22 cellular contexts compared by ENCODE assay signal in genomic region chr14:104845834-104846441, GRCh38.
"Had no signal": no experiment of that assay in that cellular context is flagged by ENCODE, and none has a peak within 500 bp of the region (broad histone marks: within the 10 kb centered on the region; RNA-seq: fewer than 3 reads in every experiment).

No MANE protein-coding gene starts in this region.

- H3K4me1 ChIP-seq: colonic mucosa had no signal

- H3K27me3 ChIP-seq: testis had no signal

- H3K9me3 ChIP-seq: colonic mucosa, esophagus squamous epithelium, testis, transverse colon had no signal

- H3K4me2 ChIP-seq: neural progenitor cell had no signal

- H3K27ac ChIP-seq: colonic mucosa, epithelial cell of prostate, esophagus squamous epithelium, neural progenitor cell, testis, transverse colon had no signal

- ATAC-seq: activated CD8-positive, alpha-beta T cell treated with anti-CD3 and anti-CD28 coated beads for 36 hours; activated T-cell treated with anti-CD3 and anti-CD28 coated beads, Interleukin-2, amount 50 U/mL, for 4 hours; activated T-helper 17 cell treated with anti-CD3 and anti-CD28 coated beads, Interleukin-2, amount 50 U/mL, for 72 hours; left cardiac atrium; naive thymus-derived CD8-positive, alpha-beta T cell; right cardiac atrium; stimulated activated naive CD8-positive, alpha-beta T cell treated with anti-CD3 and anti-CD28 coated beads, Interleukin-15, Interleukin-2, amounts not matched to agents 100 U/mL and 50 U/mL, for 24 hours had no signal

- H3K4me3 ChIP-seq: colonic mucosa, esophagus squamous epithelium, neural progenitor cell, testis, transverse colon had no signal

- H2AFZ ChIP-seq: neural progenitor cell had no signal

- H3K36me3 ChIP-seq: colonic mucosa, esophagus squamous epithelium, neural progenitor cell, transverse colon had no signal

- DNase-seq: activated B cell treated with CpG ODN at 0.5 μM for 24 hours; activated CD4-positive, alpha-beta T cell treated with anti-CD3 and anti-CD28 coated beads, Interleukin-2, amount 50 U/mL, for 1 hour; activated CD8-positive, alpha-beta T cell treated with anti-CD3 and anti-CD28 coated beads for 36 hours; activated naive CD4-positive, alpha-beta T cell; activated T-cell treated with anti-CD3 and anti-CD28 coated beads, Interleukin-2, amount 50 U/mL, for 4 hours; anterior cingulate cortex; cerebellar nuclear complex; colonic mucosa; effector CD8-positive, alpha-beta T cell; esophagus squamous epithelium; left cardiac atrium; midbrain; naive thymus-derived CD8-positive, alpha-beta T cell; occipital lobe; stimulated activated CD4-positive, alpha-beta T cell treated with anti-CD3 and anti-CD28 coated beads, Interleukin-2, amount 100 ng/mL, for 48 hours; stimulated activated naive CD8-positive, alpha-beta T cell treated with anti-CD3 and anti-CD28 coated beads, Interleukin-15, Interleukin-2, amounts not matched to agents 100 U/mL and 50 U/mL, for 24 hours; testis; transverse colon had no signal
